9 cellular contexts compared by ENCODE assay signal in genomic region chr1:245874942-245875580, GRCh38.
DNase-seq lines count a peak whose midpoint lies in the region; ATAC-seq and TF ChIP-seq lines count a peak whose summit lies in the region.
"Had no signal": no experiment of that assay in that cellular context is flagged by ENCODE, and none has a peak within 500 bp of the region (broad histone marks: within the 10 kb centered on the region; RNA-seq: fewer than 3 reads in every experiment).

No MANE protein-coding gene starts in this region.

- H3K4me2 ChIP-seq in hepatocyte: peak overlapping the region; percentile 41

- TF ChIP-seq CTCF in hepatocyte (IDR thresholded peaks at IDR 0.05; ENCODE audit: poor library complexity) (no peak), transverse colon (IDR thresholded peaks at IDR 0.05) (no peak)

- peak overlapping the region; percentile 93 for H3K27ac ChIP-seq in hepatocyte
- peak overlapping the region in 2 of 4 donors; percentile 4 to 37 for H3K27ac ChIP-seq in transverse colon

- no peaks in the 10 kb centered on the region for H3K9me3 Mint-ChIP-seq in natural killer cell treated with Interleukin-12 subunit alpha and Interleukin-12 subunit beta and Interleukin-15 and Interleukin-18, amount 100 ng/mL, for 72 hours
- H3K9me3 Mint-ChIP-seq: memory B cell had no signal

- no peak overlapping the region for H3K4me3 Mint-ChIP-seq in natural killer cell treated with Interleukin-12 subunit alpha and Interleukin-12 subunit beta and Interleukin-15 and Interleukin-18, amount 100 ng/mL, for 72 hours
- H3K4me3 Mint-ChIP-seq: memory B cell had no signal

- no peaks in the 10 kb centered on the region for H4K20me1 ChIP-seq in hepatocyte (ENCODE audit: insufficient read depth, poor library complexity, severe bottlenecking)

- H3K4me1 ChIP-seq in hepatocyte (ENCODE audit: insufficient read depth): peaks cover 49% of the 10 kb centered on the region
- peaks cover 0 to 20% (median 5%) of the 10 kb centered on the region in 4 donors for H3K4me1 ChIP-seq in transverse colon

- H3K27ac Mint-ChIP-seq in natural killer cell treated with Interleukin-12 subunit alpha and Interleukin-12 subunit beta and Interleukin-15 and Interleukin-18, amount 100 ng/mL, for 72 hours: no peak overlapping the region
- H3K27ac Mint-ChIP-seq: memory B cell had no signal

- H3K36me3 ChIP-seq in hepatocyte (replicated peaks; ENCODE audit: insufficient read depth, low read depth) (no peaks in the 10 kb centered on the region), transverse colon (no peaks in the 10 kb centered on the region)

- peak; percentile 99 for DNase-seq in M059J (ENCODE audit: low read depth)
- peak; percentile 79 for DNase-seq in amniotic stem cell (lab: John Stamatoyannopoulos, UW)
- DNase-seq in hepatocyte (ENCODE audit: low spot score): peak; percentile 93
- peak; percentile 63 for DNase-seq in transverse colon
- DNase-seq in NCI-H526 treated with DMSO at 0.1 percent for 48 hours (lab: John Stamatoyannopoulos, UW): no peak
- no peak for DNase-seq in natural killer cell treated with Interleukin-12 subunit alpha and Interleukin-12 subunit beta and Interleukin-15 and Interleukin-18, amount 100 ng/mL, for 72 hours (ENCODE audit: low spot score)
- DNase-seq in stimulated activated CD4-positive, alpha-beta T cell treated with anti-CD3 and anti-CD28 coated beads, Interleukin-15, amount 100 ng/mL, for 24 hours: no peak

- H3K27me3 ChIP-seq in hepatocyte (no peaks in the 10 kb centered on the region), transverse colon (no peaks in the 10 kb centered on the region)

- H3K4me1 Mint-ChIP-seq in natural killer cell treated with Interleukin-12 subunit alpha and Interleukin-12 subunit beta and Interleukin-15 and Interleukin-18, amount 100 ng/mL, for 72 hours (ENCODE audit: low read depth in 2 of 2): no peaks in the 10 kb centered on the region
- H3K4me1 Mint-ChIP-seq: memory B cell had no signal

- WGBS in hepatocyte (ENCODE audit: low lambda C conversion rate, missing lambda C conversion rate): 47% methylated on average over 12 of the region's 12 CpGs
- 41% methylated on average over 12 of the region's 12 CpGs; no CpG with 5 or more reads in 1 of the 2 donors for WGBS in transverse colon (ENCODE audit: low coverage in 1 of 2), 2 donors

- no peaks in the 10 kb centered on the region for H3K36me3 Mint-ChIP-seq in natural killer cell treated with Interleukin-12 subunit alpha and Interleukin-12 subunit beta and Interleukin-15 and Interleukin-18, amount 100 ng/mL, for 72 hours

- H3K4me3 ChIP-seq in hepatocyte (no peak overlapping the region), transverse colon (no peak overlapping the region)

- TF ChIP-seq POLR2A in transverse colon (IDR thresholded peaks at IDR 0.05): no peak

- in situ Hi-C loops in transverse colon (cut with MboI; ENCODE audit: low pct_ligation_motif_present in 1 of 4, low pct_unique_long_range_greater_than_20kb in 1 of 4, low sequenced_read_pairs in 3 of 4): no loop called here

- intact Hi-C loops in transverse colon (cut with DNase I; ENCODE audit: low total_unique reads): no loop called here

- no peaks in the 10 kb centered on the region for H3K27me3 Mint-ChIP-seq in natural killer cell treated with Interleukin-12 subunit alpha and Interleukin-12 subunit beta and Interleukin-15 and Interleukin-18, amount 100 ng/mL, for 72 hours
- H3K27me3 Mint-ChIP-seq: memory B cell had no signal

- H3K79me2 ChIP-seq in hepatocyte: no peaks in the 10 kb centered on the region

- H3K9me2 ChIP-seq in hepatocyte (replicated peaks; ENCODE audit: insufficient read depth): no peaks in the 10 kb centered on the region

- no peak overlapping the region for H2AFZ ChIP-seq in hepatocyte

- ATAC-seq in natural killer cell treated with Interleukin-12 subunit alpha and Interleukin-12 subunit beta and Interleukin-15 and Interleukin-18, amount 100 ng/mL, for 72 hours: no peak
- ATAC-seq in HG02763 (IDR thresholded peaks at IDR 0.05; ENCODE audit: unreplicated experiment): no peak

- peak; percentile 74 for TF ChIP-seq EP300 in transverse colon (IDR thresholded peaks at IDR 0.05; ENCODE audit: low read depth)

- H3K9me3 ChIP-seq in hepatocyte (ENCODE audit: low read depth) (no peaks in the 10 kb centered on the region), transverse colon (no peaks in the 10 kb centered on the region)

Comparison
In these comparisons a context has a peak if more than half of its experiments do, and no peak if none do; other contexts are left out.
1. DNase-seq: peak in M059J (single experiment), amniotic stem cell (single experiment), hepatocyte (single experiment) and transverse colon (single experiment); none in NCI-H526 treated with DMSO at 0.1 percent for 48 hours (single experiment), natural killer cell treated with Interleukin-12 subunit alpha and Interleukin-12 subunit beta and Interleukin-15 and Interleukin-18, amount 100 ng/mL, for 72 hours (single experiment) and stimulated activated CD4-positive, alpha-beta T cell treated with anti-CD3 and anti-CD28 coated beads, Interleukin-15, amount 100 ng/mL, for 24 hours (single experiment).